Comparison of ENCODE assay signal across 22 cellular contexts in genomic region chr17:68387485-68387884, GRCh38.
DNase-seq lines count a peak whose midpoint lies in the region; FAIRE-seq and TF ChIP-seq lines count a peak whose summit lies in the region.
"Had no signal": no experiment of that assay in that cellular context is flagged by ENCODE, and none has a peak within 500 bp of the region (broad histone marks: within the 10 kb centered on the region; RNA-seq: fewer than 3 reads in every experiment).

No MANE protein-coding gene starts in this region.

- H3K23me2 ChIP-seq in H9 (ENCODE audit: insufficient read length, low read depth, low read length, poor library complexity, severe bottlenecking), result no peaks in the 10 kb centered on the region

- H3K27ac Mint-ChIP-seq in H9, result no peak overlapping the region
- H3K27ac Mint-ChIP-seq in endodermal cell, result no peak overlapping the region
- H3K27ac Mint-ChIP-seq: HFFc6 had no signal

- no peak overlapping the region for H4K5ac ChIP-seq in H9 (ENCODE audit: insufficient read length, low read depth, low read length)

- H3K4me3 Mint-ChIP-seq in H9, result no peak overlapping the region
- H3K4me3 Mint-ChIP-seq in endodermal cell, result no peak overlapping the region
- H3K4me3 Mint-ChIP-seq: HFFc6 had no signal

- H3T11ph ChIP-seq in H9 (ENCODE audit: low read length), result no peak overlapping the region

- H3K4me1 ChIP-seq in BLaER1 treated with 17β-estradiol and CSF1 and Interleukin-3, amounts not matched to agents 10 nM and 100 nM, result peaks cover 18 to 53% (median 48%) of the 10 kb centered on the region in 10 experiments
- H3K4me1 ChIP-seq in H9 (ENCODE audit: insufficient read depth, low read length), result no peaks in the 10 kb centered on the region
- H3K4me1 ChIP-seq in endodermal cell (ENCODE audit: control insufficient read depth, insufficient read depth, low read length), result no peaks in the 10 kb centered on the region
- peaks cover 0 to 15% (median 8%) of the 10 kb centered on the region in 4 donors for H3K4me1 ChIP-seq in sigmoid colon
- peaks cover 0 to 7% of the 10 kb centered on the region in 2 donors for H3K4me1 ChIP-seq in small intestine (ENCODE audit: control insufficient read depth in 2 of 2, insufficient read depth in 1 of 2, low read depth in 1 of 2, low read length in 1 of 2)

- H3K18ac ChIP-seq in H9 (ENCODE audit: insufficient read length, low read depth, low read length), result no peak overlapping the region

- no peak for FAIRE-seq in small intestine (lab: Jason Lieb, UNC)
- no peak for FAIRE-seq in D721Med (lab: Jason Lieb, UNC)
- FAIRE-seq: GM12878 had no signal

- no peaks in the 10 kb centered on the region for H3K9me3 Mint-ChIP-seq in H9
- H3K9me3 Mint-ChIP-seq in endodermal cell, result no peaks in the 10 kb centered on the region
- H3K9me3 Mint-ChIP-seq: HFFc6 had no signal

- no peak overlapping the region for H2BK120ac ChIP-seq in H9 (ENCODE audit: low read depth, low read length, poor library complexity, severe bottlenecking)

- no peak overlapping the region for H3K9ac ChIP-seq in BLaER1 treated with 17β-estradiol and CSF1 and Interleukin-3, amounts not matched to agents 10 nM and 100 nM
- H3K9ac ChIP-seq in H9 (ENCODE audit: extremely low read depth, insufficient read length, low read length), result no peak overlapping the region
- no peak overlapping the region for H3K9ac ChIP-seq in endodermal cell (ENCODE audit: extremely low read depth, low read length, poor library complexity, severe bottlenecking)

- H3K36me3 Mint-ChIP-seq in H9 (ENCODE audit: insufficient read depth in 1 of 3, low read depth in 3 of 3) (no peaks in the 10 kb centered on the region), endodermal cell (ENCODE audit: low read depth) (no peaks in the 10 kb centered on the region)

- H3K23ac ChIP-seq in H9 (ENCODE audit: insufficient read length, low read depth, low read length), result no peak overlapping the region

- H3K36me3 ChIP-seq in BLaER1 treated with 17β-estradiol and CSF1 and Interleukin-3, amounts not matched to agents 10 nM and 100 nM, result no peaks in the 10 kb centered on the region
- H3K36me3 ChIP-seq in endodermal cell (ENCODE audit: control insufficient read depth, insufficient read depth, low read length) (no peaks in the 10 kb centered on the region), sigmoid colon (no peaks in the 10 kb centered on the region), small intestine (ENCODE audit: control insufficient read depth in 2 of 2, insufficient read depth in 2 of 2, low read length in 2 of 2) (no peaks in the 10 kb centered on the region)

- H3K27me3 ChIP-seq in BLaER1 treated with 17β-estradiol and CSF1 and Interleukin-3, amounts not matched to agents 10 nM and 100 nM, result no peaks in the 10 kb centered on the region
- H3K27me3 ChIP-seq in H9 (ENCODE audit: insufficient read depth, low read length) (no peaks in the 10 kb centered on the region), endodermal cell (ENCODE audit: control insufficient read depth, insufficient read depth, low read length, poor library complexity, severe bottlenecking) (no peaks in the 10 kb centered on the region), sigmoid colon (no peaks in the 10 kb centered on the region), small intestine (ENCODE audit: control insufficient read depth in 2 of 2, insufficient read depth in 2 of 2, low read length in 2 of 2) (no peaks in the 10 kb centered on the region)

- H3K27me3 Mint-ChIP-seq in H9 (ENCODE audit: low read depth), result peaks cover 4% of the 10 kb centered on the region; the same call in 1 of the 2 replicates
- no peaks in the 10 kb centered on the region for H3K27me3 Mint-ChIP-seq in endodermal cell (ENCODE audit: insufficient read depth)

- no peak overlapping the region for H4K8ac ChIP-seq in H9 (replicated peaks; ENCODE audit: insufficient read length, low read depth, low read length)

- intact Hi-C loops in sigmoid colon (cut with DNase I), result no loop called here

- no peak overlapping the region for H2BK15ac ChIP-seq in H9 (ENCODE audit: low read depth, low read length)

- no peaks in the 10 kb centered on the region for H3K79me1 ChIP-seq in H9 (ENCODE audit: insufficient read depth, low read depth, low read length, poor library complexity, severe bottlenecking)

- TF ChIP-seq EP300 in sigmoid colon (IDR thresholded peaks at IDR 0.05), result no peak

- H3K9me3 ChIP-seq in BLaER1 treated with 17β-estradiol and CSF1 and Interleukin-3, amounts not matched to agents 10 nM and 100 nM (replicated peaks in 1 of 11), result no peaks in the 10 kb centered on the region
- no peaks in the 10 kb centered on the region for H3K9me3 ChIP-seq in H9 (ENCODE audit: control insufficient read depth, low read depth, low read length)
- no peaks in the 10 kb centered on the region for H3K9me3 ChIP-seq in endodermal cell (ENCODE audit: control insufficient read depth, low read length)
- H3K9me3 ChIP-seq in sigmoid colon, result no peaks in the 10 kb centered on the region
- H3K9me3 ChIP-seq in small intestine (ENCODE audit: control insufficient read depth, low read depth), result no peaks in the 10 kb centered on the region

- TF ChIP-seq CTCF in H9 (conservative IDR thresholded peaks at IDR 0.05) (no peak), endodermal cell (conservative IDR thresholded peaks at IDR 0.05) (no peak), sigmoid colon (IDR thresholded peaks at IDR 0.05) (no peak), D721Med (IDR thresholded peaks at IDR 0.05; ENCODE audit: insufficient read depth, missing control alignments) (no peak)

- no peak for TF ChIP-seq POLR2A in sigmoid colon (IDR thresholded peaks at IDR 0.05)

- DNase-seq in H9 (peak; percentile 4), endodermal cell (peak; percentile 32), sigmoid colon (peak; percentile 13), small intestine (no peak), DMS53 (lab: John Stamatoyannopoulos, UW) (no peak), D721Med (ENCODE audit: insufficient read length, low spot score) (no peak)
- DNase-seq: ACHN, C1 segment of cervical spinal cord, EL, H7, HFFc6, KBM-7, MM.1S, NCI-H1092, NCI-H187 treated with DMSO at 0.1 percent for 48 hours, NCI-H2107, NCI-H510A treated with DMSO at 0.1 percent for 48 hours, NCI-H748 treated with DMSO at 0.1 percent for 48 hours, PC-9, SIG-M5 had no signal

- no peak overlapping the region for H2AFZ ChIP-seq in H9 (ENCODE audit: low read length)
- H2AFZ ChIP-seq: PC-9 had no signal

- peak overlapping the region in 10 of 11 experiments; percentile 15 to 77 (median 72); a peak in 19 of 22 replicates for H3K4me2 ChIP-seq in BLaER1 treated with 17β-estradiol and CSF1 and Interleukin-3, amounts not matched to agents 10 nM and 100 nM
- no peak overlapping the region for H3K4me2 ChIP-seq in H9 (ENCODE audit: insufficient read depth, insufficient read length, low read length)
- H3K4me2 ChIP-seq: PC-9 had no signal

- H3K14ac ChIP-seq in H9 (ENCODE audit: insufficient read depth, low read length), result no peak overlapping the region

- H2BK5ac ChIP-seq in H9 (ENCODE audit: insufficient read length, low read length), result no peak overlapping the region

- H3K79me2 ChIP-seq in H9 (ENCODE audit: insufficient read depth, low read length), result no peaks in the 10 kb centered on the region

- H4K91ac ChIP-seq in H9 (ENCODE audit: insufficient read length, low read depth, low read length), result no peak overlapping the region

- H3K4ac ChIP-seq in H9 (ENCODE audit: low read depth, low read length), result no peak overlapping the region

- H4K20me1 ChIP-seq in BLaER1 treated with 17β-estradiol and CSF1 and Interleukin-3, amounts not matched to agents 10 nM and 100 nM, result no peaks in the 10 kb centered on the region
- H4K20me1 ChIP-seq in H9 (ENCODE audit: control insufficient read depth, insufficient read depth, insufficient read length), result no peaks in the 10 kb centered on the region

- no CpG with 5 or more reads among the region's 3 CpGs for WGBS in H9 (ENCODE audit: extremely low coverage, insufficient read length, low lambda C conversion rate)
- WGBS in endodermal cell (ENCODE audit: insufficient coverage in 1 of 2, insufficient read length in 1 of 2), 2 experiments, result 100% methylated on average over 1 to 3 of the region's 3 CpGs
- WGBS in sigmoid colon, 2 donors, result 93 to 96% methylated on average over 3 of the region's 3 CpGs
- 92% methylated on average over 3 of the region's 3 CpGs for WGBS in small intestine, 3 donors

- H3K4me1 Mint-ChIP-seq in H9, result peaks cover 3 to 6% of the 10 kb centered on the region in 2 experiments; a peak in 3 of 4 replicates
- no peaks in the 10 kb centered on the region for H3K4me1 Mint-ChIP-seq in endodermal cell

- H2AK5ac ChIP-seq in H9 (ENCODE audit: insufficient read length, low read length), result no peak overlapping the region

- no peak overlapping the region for H3K56ac ChIP-seq in H9 (ENCODE audit: insufficient read length, low read depth, low read length)

- H2BK20ac ChIP-seq in H9 (ENCODE audit: low read depth, low read length, poor library complexity, severe bottlenecking), result no peak overlapping the region

- H3K27ac ChIP-seq in BLaER1 treated with 17β-estradiol and CSF1 and Interleukin-3, amounts not matched to agents 10 nM and 100 nM, result peak overlapping the region in 3 of 11 experiments; percentile 11 to 42 (median 16); a peak in 3 of 22 replicates
- H3K27ac ChIP-seq in H9 (ENCODE audit: insufficient read length, low read depth, low read length), result no peak overlapping the region
- H3K27ac ChIP-seq in endodermal cell (ENCODE audit: low read depth, low read length), result no peak overlapping the region
- H3K27ac ChIP-seq in sigmoid colon, result no peak overlapping the region
- H3K27ac ChIP-seq in small intestine (ENCODE audit: low read depth in 1 of 2, low read length in 1 of 2), result no peak overlapping the region
- H3K27ac ChIP-seq: PC-9 had no signal

- H2BK12ac ChIP-seq in H9 (ENCODE audit: insufficient read length, low read depth, low read length), result no peak overlapping the region

- H3K4me3 ChIP-seq in BLaER1 treated with 17β-estradiol and CSF1 and Interleukin-3, amounts not matched to agents 10 nM and 100 nM, result no peak overlapping the region
- H3K4me3 ChIP-seq in endodermal cell (ENCODE audit: low read length) (no peak overlapping the region), sigmoid colon (no peak overlapping the region), small intestine (ENCODE audit: low read depth in 1 of 2, low read length in 2 of 2) (no peak overlapping the region)
- H3K4me3 ChIP-seq: GM12878, PC-9 had no signal

Comparison
In these comparisons a context has a peak if more than half of its experiments do, and no peak if none do; other contexts are left out.
1. DNase-seq: peak in H9 (single experiment), endodermal cell (single experiment) and sigmoid colon (single experiment); none in small intestine (single experiment), DMS53 (single experiment) and D721Med (single experiment).